ENCODE assay signal across 18 cellular contexts in the genomic region with DNA sequence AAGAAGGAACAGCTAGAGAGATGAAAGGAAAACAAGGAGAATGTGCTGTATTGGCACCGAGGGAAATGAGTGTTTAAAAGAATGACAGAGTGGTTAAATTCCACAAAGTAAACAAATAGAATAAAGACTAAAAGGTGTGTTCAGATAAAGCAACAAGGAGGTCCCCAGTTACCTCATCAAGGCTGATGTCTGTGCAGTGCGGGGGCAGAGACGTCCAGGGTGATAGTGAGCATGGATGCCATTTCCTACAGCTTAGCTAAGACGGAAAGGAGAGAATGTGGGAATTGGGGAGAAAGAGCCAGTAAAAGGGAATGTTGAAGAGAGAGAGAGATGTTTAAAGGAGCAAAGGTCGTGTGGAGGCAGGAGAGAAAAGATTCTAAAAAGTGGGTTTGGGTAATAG. TPM values are rescaled to one million over a fixed set of nuclear protein-coding genes. Genes with fewer than 3 reads are reported as not detected.
DNase-seq lines count a peak whose midpoint lies in the region; ATAC-seq and TF ChIP-seq lines count a peak whose summit lies in the region.
"Had no signal": no experiment of that assay in that cellular context is flagged by ENCODE, and none has a peak within 500 bp of the region (broad histone marks: within the 10 kb centered on the region; RNA-seq: fewer than 3 reads in every experiment).

No MANE protein-coding gene starts in this region.

- H3K9me3 ChIP-seq in HEK293 (ENCODE audit: control insufficient read depth, insufficient read depth, low read depth, low read length) (no peaks in the 10 kb centered on the region), psoas muscle (no peaks in the 10 kb centered on the region), tibial artery (no peaks in the 10 kb centered on the region)
- H3K9me3 ChIP-seq: BLaER1, Caco-2 had no signal

- H3K4me3 Mint-ChIP-seq in endothelial cell (ENCODE audit: unreplicated experiment), result no peak overlapping the region
- H3K4me3 Mint-ChIP-seq: CD8-positive, alpha-beta memory T cell; H9 had no signal

- H3K27ac ChIP-seq in HEK293 (ENCODE audit: extremely low read depth, low read depth, low read length) (no peak overlapping the region), coronary artery (peak overlapping the region; percentile 33 to 44), psoas muscle (peak overlapping the region; percentile 3), tibial artery (peak overlapping the region; percentile 36 to 95)
- H3K27ac ChIP-seq: 22Rv1, BLaER1 had no signal

- POLR2A ChIA-PET in HEK293 (lab: Yijun Ruan, JAX), result no interaction called here

- no peaks in the 10 kb centered on the region for H3K36me3 Mint-ChIP-seq in endothelial cell (ENCODE audit: low read depth, unreplicated experiment)
- H3K36me3 Mint-ChIP-seq: CD8-positive, alpha-beta memory T cell had no signal

- H3K4me1 Mint-ChIP-seq in endothelial cell (ENCODE audit: unreplicated experiment), result no peaks in the 10 kb centered on the region
- H3K4me1 Mint-ChIP-seq: CD8-positive, alpha-beta memory T cell; H9 had no signal

- H3K27me3 ChIP-seq in psoas muscle (ENCODE audit: insufficient read depth in 3 of 3, low read length in 2 of 3) (no peaks in the 10 kb centered on the region), tibial artery (no peaks in the 10 kb centered on the region)
- H3K27me3 ChIP-seq: BLaER1 had no signal

- 81 to 86% (median 81%) methylated on average over 5 of the region's 5 CpGs for WGBS in psoas muscle, 3 donors

- intact Hi-C loops in psoas muscle (cut with DNase I), result no loop called here
- intact Hi-C loops in tibial artery (cut with DNase I; ENCODE audit: low total_unique reads), result no loop called here

- no peaks in the 10 kb centered on the region for H3K27me3 Mint-ChIP-seq in endothelial cell (ENCODE audit: unreplicated experiment)

- CTCF ChIA-PET in HEK293 (lab: Yijun Ruan, JAX), result no interaction called here

- DNase-seq in coronary artery (ENCODE audit: low spot score), result no peak
- DNase-seq in psoas muscle, result no peak
- DNase-seq in tibial artery, result no peak
- no peak for DNase-seq in stimulated activated CD4-positive, alpha-beta T cell treated with anti-CD3 and anti-CD28 coated beads, Interleukin-4, amount 100 ng/mL, for 24 hours
- no peak for DNase-seq in endothelial cell (ENCODE audit: low spot score)
- DNase-seq in NCI-H187 (lab: John Stamatoyannopoulos, UW), result no peak
- DNase-seq: AML-193; Caco-2; CD8-positive, alpha-beta memory T cell; DND-41; GDM1; GOT3; H9 had no signal

- H3K36me3 ChIP-seq in HEK293 (ENCODE audit: control insufficient read depth in 2 of 2, insufficient read depth in 1 of 2, low read length in 2 of 2) (no peaks in the 10 kb centered on the region), psoas muscle (ENCODE audit: insufficient read depth in 1 of 2, low read depth in 1 of 2) (peaks cover 0 to 16% of the 10 kb centered on the region in 2 donors), tibial artery (peaks cover 46 to 74% (median 63%) of the 10 kb centered on the region in 3 donors)
- H3K36me3 ChIP-seq: BLaER1 had no signal

- TF ChIP-seq CTCF in HEK293 (tag by site-specific recombination; IDR thresholded peaks at IDR 0.05) (no peak), coronary artery (IDR thresholded peaks at IDR 0.05) (no peak), psoas muscle (IDR thresholded peaks at IDR 0.05) (no peak), tibial artery (IDR thresholded peaks at IDR 0.05) (no peak), endothelial cell (IDR thresholded peaks at IDR 0.05; ENCODE audit: unreplicated experiment) (no peak)

- H3K27ac Mint-ChIP-seq in endothelial cell (ENCODE audit: unreplicated experiment), result no peak overlapping the region
- H3K27ac Mint-ChIP-seq: CD8-positive, alpha-beta memory T cell; H9 had no signal

- H3K4me1 ChIP-seq in HEK293 (ENCODE audit: control insufficient read depth, insufficient read depth, low read length), result no peaks in the 10 kb centered on the region
- peaks cover 25% of the 10 kb centered on the region for H3K4me1 ChIP-seq in psoas muscle
- peaks cover 6 to 100% (median 69%) of the 10 kb centered on the region in 4 donors for H3K4me1 ChIP-seq in tibial artery

- H3K4me3 ChIP-seq in HEK293 (ENCODE audit: low read depth, low read length), result no peak overlapping the region
- peak overlapping the region; percentile 39 for H3K4me3 ChIP-seq in coronary artery
- H3K4me3 ChIP-seq in psoas muscle, result no peak overlapping the region
- peak overlapping the region in 1 of 2 donors; percentile 27 for H3K4me3 ChIP-seq in tibial artery
- H3K4me3 ChIP-seq: BLaER1 had no signal

- ATAC-seq in psoas muscle (no peak), HG02870 (IDR thresholded peaks at IDR 0.05; ENCODE audit: unreplicated experiment) (no peak)

- H3K9me3 Mint-ChIP-seq in endothelial cell (ENCODE audit: unreplicated experiment), result no peaks in the 10 kb centered on the region
- H3K9me3 Mint-ChIP-seq: CD8-positive, alpha-beta memory T cell; H9 had no signal

TF ChIP-seq in HEK293, 187 proteins besides CTCF, POLR2A, EP300 and RAD21:
- TF ChIP-seq KLF17 (tag by site-specific recombination; IDR thresholded peaks at IDR 0.05) (peak; percentile 31; the same call in 1 of the 2 replicates), PRDM1 (tag by site-specific recombination; IDR thresholded peaks at IDR 0.05) (peak; percentile 71; the same call in 1 of the 2 replicates), YY1 (tag by site-specific recombination; IDR thresholded peaks at IDR 0.05) (no peak), ZNF2 (tag by site-specific recombination; IDR thresholded peaks at IDR 0.05) (no peak)

RNA-seq across cellular contexts. Expression of gene LMOD1, which starts 15.5 kb away (rescaled TPM):
- total RNA-seq in psoas muscle (10 to 100 TPM; 12.8 to 45.4 (median 24.6) TPM), endothelial cell (ENCODE audit: unreplicated experiment) (not detected)
- polyA plus RNA-seq in psoas muscle, result 10 to 100 TPM in 2 of 3 donors, 1 to 10 TPM in 1; 4.9 to 15.5 (median 11.4) TPM
- total RNA-seq: A673; CD8-positive, alpha-beta memory T cell had no signal
- polyA plus RNA-seq: CD8-positive, alpha-beta memory T cell had no signal

RNA-seq across cellular contexts. Expression of gene TIMM17A, which starts 24.5 kb away (rescaled TPM):
- total RNA-seq in psoas muscle, result 100 to 1,000 TPM in 1 of 4 donors, 10 to 100 TPM in 3; 45.4 to 132 (median 68.4) TPM
- 100 to 1,000 TPM in 2 of 3 donors, 10 to 100 TPM in 1; 79.6 to 176 (median 163) TPM for polyA plus RNA-seq in psoas muscle
- 45.7 TPM for total RNA-seq in endothelial cell (ENCODE audit: unreplicated experiment)

RNA-seq across cellular contexts. Expression of gene SHISA4, which starts 42.1 kb away (rescaled TPM):
- 100 to 1,000 TPM; 105 to 157 (median 137) TPM for total RNA-seq in psoas muscle
- 100 to 1,000 TPM in 2 of 3 donors, 10 to 100 TPM in 1; 74.8 to 264 (median 151) TPM for polyA plus RNA-seq in psoas muscle
- total RNA-seq in endothelial cell (ENCODE audit: unreplicated experiment), result 0.85 TPM

RNA-seq across cellular contexts. Expression of gene RNPEP, which starts 51.6 kb away (rescaled TPM):
- total RNA-seq in psoas muscle (10 to 100 TPM; 12.8 to 18.7 (median 14.6) TPM), endothelial cell (ENCODE audit: unreplicated experiment) (70.1 TPM)
- 10 to 100 TPM in 1 of 3 donors, 1 to 10 TPM in 2; 6.2 to 16.9 (median 9.7) TPM for polyA plus RNA-seq in psoas muscle

Comparison
In these comparisons a context has a peak if more than half of its experiments do, and no peak if none do; other contexts are left out.
1. RNA of gene LMOD1, which starts 15.5 kb away (total RNA-seq): 12.8 to 45.4 TPM in psoas muscle; not detected in endothelial cell (single experiment); every median in the first group is over 10 times any median in the second.
2. RNA of gene SHISA4, which starts 42.1 kb away (total RNA-seq): 105 to 157 TPM in psoas muscle; 0.85 TPM in endothelial cell (single experiment); every median in the first group is over 10 times any median in the second.